29 cellular contexts compared by ENCODE assay signal in the genomic region with DNA sequence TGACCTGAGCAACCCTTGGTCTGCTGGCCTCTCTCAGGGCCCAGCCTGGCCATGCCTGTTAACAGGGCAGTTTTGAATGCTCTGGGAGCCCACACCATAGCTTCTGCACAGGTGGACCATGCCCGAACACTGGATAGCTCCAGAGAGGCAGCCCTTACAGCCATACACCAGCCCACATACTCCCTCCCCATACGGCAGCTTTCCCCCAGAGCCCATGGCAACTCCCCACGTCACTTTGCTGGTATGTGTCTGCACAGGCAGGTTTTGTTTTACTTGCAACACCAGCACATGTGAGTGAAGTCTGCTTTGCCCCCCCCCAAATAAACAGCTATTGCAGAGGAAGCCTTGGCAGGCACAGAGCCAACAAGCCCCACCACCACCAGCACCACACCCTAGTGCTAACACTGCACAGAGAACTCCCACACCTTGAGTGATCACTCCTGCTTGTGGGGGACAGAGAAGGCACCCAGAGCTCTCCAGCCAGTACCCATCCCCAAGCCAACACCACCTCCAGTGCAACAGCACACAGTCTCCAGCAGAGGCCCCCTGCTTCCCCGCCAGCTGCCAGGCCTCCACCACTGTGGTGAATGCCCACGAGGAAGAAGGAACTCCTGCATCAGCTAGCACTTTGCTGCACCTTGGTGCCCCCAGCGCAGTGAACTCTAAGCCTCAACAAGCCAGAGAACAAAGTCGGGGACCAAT.
A peak's percentile ranks its signal among the peaks of the same experiment; 100 is the strongest.
DNase-seq lines count a peak whose midpoint lies in the region; ATAC-seq and TF ChIP-seq lines count a peak whose summit lies in the region.
"Had no signal": no experiment of that assay in that cellular context is flagged by ENCODE, and none has a peak within 500 bp of the region (broad histone marks: within the 10 kb centered on the region; RNA-seq: fewer than 3 reads in every experiment).

No MANE protein-coding gene starts in this region.

- no peaks in the 10 kb centered on the region for H3K4me1 Mint-ChIP-seq in H9
- H3K4me1 Mint-ChIP-seq: activated naive CD4-positive, alpha-beta T cell treated with anti-CD3 and anti-CD28 coated beads, Interleukin-2, amount 50 U/mL, for 24 hours; activated T-helper 17 cell treated with anti-CD3 and anti-CD28 coated beads, Interleukin-2, amount 50 U/mL, for 72 hours; neural progenitor cell had no signal

- H3K36me3 Mint-ChIP-seq in H9 (ENCODE audit: insufficient read depth in 1 of 3, low read depth in 3 of 3): peaks cover 0 to 1% (median 0%) of the 10 kb centered on the region in 3 experiments; a peak in 2 of 7 replicates
- H3K36me3 Mint-ChIP-seq: neural progenitor cell, type B pancreatic cell had no signal

- no peak overlapping the region for H3K56ac ChIP-seq in H9 (ENCODE audit: insufficient read length, low read depth, low read length)

- H3K27ac ChIP-seq in H9 (ENCODE audit: insufficient read length, low read depth, low read length) (no peak overlapping the region), SJCRH30 (no peak overlapping the region), foreskin keratinocyte (no peak overlapping the region), aorta (ENCODE audit: low read depth in 1 of 2, low read length in 2 of 2) (no peak overlapping the region)
- H3K27ac ChIP-seq: colonic mucosa, heart left ventricle, neural progenitor cell, Peyer's patch, SJSA1, spleen had no signal

- no peak overlapping the region for H2BK15ac ChIP-seq in H9 (ENCODE audit: low read depth, low read length)

- no peaks in the 10 kb centered on the region; the same call in 1 of the 2 replicates for H3K27me3 Mint-ChIP-seq in H9 (ENCODE audit: low read depth)
- H3K27me3 Mint-ChIP-seq: activated CD8-positive, alpha-beta T cell treated with anti-CD3 and anti-CD28 coated beads for 36 hours; type B pancreatic cell had no signal

- no peak overlapping the region for H4K5ac ChIP-seq in H9 (ENCODE audit: insufficient read length, low read depth, low read length)

- H3K4me3 Mint-ChIP-seq in H9: no peak overlapping the region
- H3K4me3 Mint-ChIP-seq: activated CD8-positive, alpha-beta T cell treated with anti-CD3 and anti-CD28 coated beads for 36 hours; activated naive CD4-positive, alpha-beta T cell treated with anti-CD3 and anti-CD28 coated beads, Interleukin-2, amount 50 U/mL, for 24 hours; activated T-helper 17 cell treated with anti-CD3 and anti-CD28 coated beads, Interleukin-2, amount 50 U/mL, for 72 hours; CD4-positive, alpha-beta T cell; neural progenitor cell; T-helper 1 cell treated with Interleukin-12 subunit alpha and Interleukin-12 subunit beta and Interleukin-4 antibody, amounts not matched to agents 30 μg/mL and 1 μg/mL, for 36 hours; type B pancreatic cell had no signal

- TF ChIP-seq CTCF in H9 (conservative IDR thresholded peaks at IDR 0.05): peak; percentile 31; the same call in 2 of the 3 replicates
- TF ChIP-seq CTCF in foreskin keratinocyte (conservative IDR thresholded peaks at IDR 0.05): peak; percentile 11

- no peak overlapping the region; a peak in 1 of 7 replicates for H3K27ac Mint-ChIP-seq in H9
- H3K27ac Mint-ChIP-seq: activated CD8-positive, alpha-beta T cell treated with anti-CD3 and anti-CD28 coated beads for 36 hours; activated naive CD4-positive, alpha-beta T cell treated with anti-CD3 and anti-CD28 coated beads, Interleukin-2, amount 50 U/mL, for 24 hours; activated T-helper 17 cell treated with anti-CD3 and anti-CD28 coated beads, Interleukin-2, amount 50 U/mL, for 72 hours; CD4-positive, alpha-beta T cell; neural progenitor cell; T-helper 1 cell treated with Interleukin-12 subunit alpha and Interleukin-12 subunit beta and Interleukin-4 antibody, amounts not matched to agents 30 μg/mL and 1 μg/mL, for 36 hours; type B pancreatic cell had no signal

- H3K9ac ChIP-seq in H9 (ENCODE audit: extremely low read depth, insufficient read length, low read length): no peak overlapping the region
- H3K9ac ChIP-seq: neural progenitor cell had no signal

- no peak overlapping the region for H3K4me3 ChIP-seq in SJCRH30
- H3K4me3 ChIP-seq in aorta (ENCODE audit: low read length in 2 of 2): no peak overlapping the region
- H3K4me3 ChIP-seq: colonic mucosa, heart left ventricle, neural progenitor cell, Peyer's patch, SJSA1, spleen had no signal

- H3K14ac ChIP-seq in H9 (ENCODE audit: insufficient read depth, low read length): no peak overlapping the region

- H3K79me1 ChIP-seq in H9 (ENCODE audit: insufficient read depth, low read depth, low read length, poor library complexity, severe bottlenecking): no peaks in the 10 kb centered on the region

- intact Hi-C loops in aorta (cut with DNase I): no loop called here

- H4K8ac ChIP-seq in H9 (replicated peaks; ENCODE audit: insufficient read length, low read depth, low read length): no peak overlapping the region

- no peak overlapping the region for H2AK5ac ChIP-seq in H9 (ENCODE audit: insufficient read length, low read length)

- no peaks in the 10 kb centered on the region for H3K79me2 ChIP-seq in H9 (ENCODE audit: insufficient read depth, low read length)

- no peak overlapping the region for H3K4ac ChIP-seq in H9 (ENCODE audit: low read depth, low read length)

- H3K36me3 ChIP-seq in SJCRH30 (no peaks in the 10 kb centered on the region), aorta (ENCODE audit: control insufficient read depth in 1 of 2, insufficient read depth in 2 of 2, low read length in 1 of 2) (no peaks in the 10 kb centered on the region)
- H3K36me3 ChIP-seq: colonic mucosa, heart left ventricle, neural progenitor cell, Peyer's patch, SJSA1, spleen had no signal

- H2BK120ac ChIP-seq in H9 (ENCODE audit: low read depth, low read length, poor library complexity, severe bottlenecking): no peak overlapping the region

- no peaks in the 10 kb centered on the region for H3K9me3 ChIP-seq in H9 (ENCODE audit: control insufficient read depth, low read depth, low read length)
- H3K9me3 ChIP-seq in SJCRH30 (replicated peaks): no peaks in the 10 kb centered on the region
- no peaks in the 10 kb centered on the region for H3K9me3 ChIP-seq in aorta (ENCODE audit: control insufficient read depth, low read length)
- H3K9me3 ChIP-seq: colonic mucosa, Peyer's patch, SJSA1 had no signal

- H2BK5ac ChIP-seq in H9 (ENCODE audit: insufficient read length, low read length): no peak overlapping the region

- ATAC-seq in foreskin keratinocyte (peak; percentile 71), aorta (ENCODE audit: low FRiP score) (peak; percentile 41), HG03175 (IDR thresholded peaks at IDR 0.05; ENCODE audit: unreplicated experiment) (no peak)
- ATAC-seq: activated CD8-positive, alpha-beta T cell treated with anti-CD3 and anti-CD28 coated beads for 36 hours; activated T-helper 17 cell treated with anti-CD3 and anti-CD28 coated beads, Interleukin-2, amount 50 U/mL, for 72 hours; esophagus mucosa; heart left ventricle; left cardiac atrium; right cardiac atrium had no signal

- no peak overlapping the region for H3K18ac ChIP-seq in H9 (ENCODE audit: insufficient read length, low read depth, low read length)

- no peak overlapping the region for H2BK12ac ChIP-seq in H9 (ENCODE audit: insufficient read length, low read depth, low read length)

- H3K27me3 ChIP-seq in H9 (ENCODE audit: insufficient read depth, low read length) (no peaks in the 10 kb centered on the region), SJCRH30 (no peaks in the 10 kb centered on the region), foreskin keratinocyte (peaks cover 4% of the 10 kb centered on the region), aorta (ENCODE audit: control insufficient read depth in 1 of 2, insufficient read depth in 2 of 2, low read length in 1 of 2) (no peaks in the 10 kb centered on the region)
- H3K27me3 ChIP-seq: colonic mucosa, heart left ventricle, neural progenitor cell, Peyer's patch, SJSA1, spleen had no signal

- no CpG with 5 or more reads among the region's 7 CpGs for WGBS in H9 (ENCODE audit: extremely low coverage, insufficient read length, low lambda C conversion rate)
- WGBS in aorta, 2 donors: 79 to 81% methylated on average over 7 of the region's 7 CpGs

- no peaks in the 10 kb centered on the region for H4K20me1 ChIP-seq in H9 (ENCODE audit: control insufficient read depth, insufficient read depth, insufficient read length)

- H2AFZ ChIP-seq in H9 (ENCODE audit: low read length): no peak overlapping the region
- H2AFZ ChIP-seq: neural progenitor cell had no signal

- no peak overlapping the region for H2BK20ac ChIP-seq in H9 (ENCODE audit: low read depth, low read length, poor library complexity, severe bottlenecking)

- H3K9me3 Mint-ChIP-seq in H9: peaks cover 4 to 13% of the 10 kb centered on the region in 2 experiments; a peak in 4 of 5 replicates

- H4K91ac ChIP-seq in H9 (ENCODE audit: insufficient read length, low read depth, low read length): no peak overlapping the region

- no peaks in the 10 kb centered on the region for H3K23me2 ChIP-seq in H9 (ENCODE audit: insufficient read length, low read depth, low read length, poor library complexity, severe bottlenecking)

- DNase-seq in H9 (peak; percentile 44), SJCRH30 (peak; percentile 2 to 6), foreskin keratinocyte (peak; percentile 39 to 67), aorta (peak in 1 of 2 donors; percentile 38), ecto neural progenitor cell (ENCODE audit: low spot score) (no peak), DMS53 treated with DMSO at 0.1 percent for 48 hours (lab: John Stamatoyannopoulos, UW; ENCODE audit: unreplicated experiment) (no peak)
- DNase-seq: activated CD8-positive, alpha-beta T cell treated with anti-CD3 and anti-CD28 coated beads for 36 hours; amygdala; CD4-positive, alpha-beta T cell; colonic mucosa; effector memory CD4-positive, alpha-beta T cell; foreskin fibroblast; heart left ventricle; KG1; left cardiac atrium; NCI-H146; NCI-H510A treated with DMSO at 0.1 percent for 48 hours; Peyer's patch; posterior cingulate gyrus; spleen had no signal

- no peak overlapping the region for H3K23ac ChIP-seq in H9 (ENCODE audit: insufficient read length, low read depth, low read length)

- no peaks in the 10 kb centered on the region for H3K4me1 ChIP-seq in H9 (ENCODE audit: insufficient read depth, low read length)
- no peaks in the 10 kb centered on the region for H3K4me1 ChIP-seq in SJCRH30
- no peaks in the 10 kb centered on the region for H3K4me1 ChIP-seq in foreskin keratinocyte
- no peaks in the 10 kb centered on the region for H3K4me1 ChIP-seq in aorta (ENCODE audit: control insufficient read depth in 1 of 2, insufficient read depth in 2 of 2, low read length in 2 of 2)
- H3K4me1 ChIP-seq: colonic mucosa, heart left ventricle, neural progenitor cell, Peyer's patch, SJSA1, spleen had no signal

- no peak overlapping the region for H3T11ph ChIP-seq in H9 (ENCODE audit: low read length)

- H3K4me2 ChIP-seq in H9 (ENCODE audit: insufficient read depth, insufficient read length, low read length): no peak overlapping the region
- H3K4me2 ChIP-seq: neural progenitor cell had no signal

Comparison
In these comparisons a context has a peak if more than half of its experiments do, and no peak if none do; other contexts are left out.
1. DNase-seq: peak in H9 (single experiment), SJCRH30 (2 of 2) and foreskin keratinocyte (2 of 2); none in ecto neural progenitor cell (single experiment) and DMS53 treated with DMSO at 0.1 percent for 48 hours (single experiment).